In the genomic region with DNA sequence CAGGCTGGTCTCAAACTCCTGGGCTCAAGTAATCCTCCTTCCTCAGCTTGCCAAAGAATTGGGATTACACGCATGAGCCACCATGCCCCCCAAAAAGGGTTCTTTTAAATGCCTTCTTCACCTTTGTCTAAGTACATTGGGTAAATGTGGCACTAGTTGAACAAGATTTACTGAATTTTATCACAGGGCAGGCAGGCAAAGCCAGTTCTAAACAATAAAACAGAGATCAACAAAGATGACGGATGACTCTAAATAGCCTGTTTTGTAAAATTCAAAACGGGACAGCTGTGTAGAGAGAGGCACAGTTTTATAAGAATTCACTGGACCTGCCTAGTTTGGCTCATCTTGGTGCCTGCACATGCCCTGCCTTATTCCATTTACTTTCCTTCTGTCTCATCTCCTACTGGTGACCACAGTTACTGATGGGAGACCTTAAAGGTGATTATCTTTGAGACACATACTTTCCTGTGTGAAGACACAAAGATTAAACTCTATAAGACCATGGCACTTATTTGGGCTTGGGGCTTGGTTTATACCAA, we compare ENCODE assay signal across 14 cellular contexts.
DNase-seq lines count a peak whose midpoint lies in the region; ATAC-seq and TF ChIP-seq lines count a peak whose summit lies in the region.
"Had no signal": no experiment of that assay in that cellular context is flagged by ENCODE, and none has a peak within 500 bp of the region (broad histone marks: within the 10 kb centered on the region; RNA-seq: fewer than 3 reads in every experiment).

No MANE protein-coding gene starts in this region.

- H3K9me3 ChIP-seq in left ventricle myocardium inferior (replicated peaks): no peaks in the 10 kb centered on the region
- H3K9me3 ChIP-seq in esophagus muscularis mucosa: no peaks in the 10 kb centered on the region
- H3K9me3 ChIP-seq in psoas muscle: no peaks in the 10 kb centered on the region
- H3K9me3 ChIP-seq in vagina: no peaks in the 10 kb centered on the region

- H3K4me1 ChIP-seq in left ventricle myocardium inferior (peaks cover 99% of the 10 kb centered on the region), esophagus muscularis mucosa (peaks cover 53 to 80% (median 66%) of the 10 kb centered on the region in 4 donors), psoas muscle (peaks cover 50% of the 10 kb centered on the region), vagina (peaks cover 91% of the 10 kb centered on the region)

- H3K4me3 ChIP-seq in left ventricle myocardium inferior: no peak overlapping the region
- H3K4me3 ChIP-seq in esophagus muscularis mucosa: no peak overlapping the region
- H3K4me3 ChIP-seq in psoas muscle: no peak overlapping the region
- H3K4me3 ChIP-seq in vagina: no peak overlapping the region

- ATAC-seq in left cardiac atrium: no peak
- no peak for ATAC-seq in psoas muscle
- no peak for ATAC-seq in GM21528 (IDR thresholded peaks at IDR 0.05; ENCODE audit: low FRiP score, unreplicated experiment)

- peaks cover 4% of the 10 kb centered on the region for H3K36me3 ChIP-seq in left ventricle myocardium inferior
- no peaks in the 10 kb centered on the region for H3K36me3 ChIP-seq in esophagus muscularis mucosa
- H3K36me3 ChIP-seq in psoas muscle (ENCODE audit: insufficient read depth in 1 of 2, low read depth in 1 of 2): no peaks in the 10 kb centered on the region
- H3K36me3 ChIP-seq in vagina: no peaks in the 10 kb centered on the region

- intact Hi-C loops in left ventricle myocardium inferior (cut with micrococcal nuclease): loop anchor here (5.0 to 10.0 kb wide), 2 partner anchors 63 to 65 kb away; no protein-coding TSS in a partner anchor
- intact Hi-C loops in left cardiac atrium (cut with DNase I): loop anchor here in 1 of 2 donors (5.0 kb wide), 1 partner anchor 40 kb away; no protein-coding TSS in a partner anchor
- intact Hi-C loops in esophagus muscularis mucosa (cut with DNase I): no loop called here
- intact Hi-C loops in psoas muscle (cut with DNase I): no loop called here
- intact Hi-C loops in vagina (cut with DNase I): loop anchor here (10.0 kb wide), 1 partner anchor 67 kb away; no protein-coding TSS in a partner anchor

- no peak for TF ChIP-seq EP300 in esophagus muscularis mucosa (IDR thresholded peaks at IDR 0.05)

- H3K27ac ChIP-seq in left ventricle myocardium inferior (replicated peaks) (peak overlapping the region; percentile 97), esophagus muscularis mucosa (replicated peaks in 1 of 4) (peak overlapping the region; percentile 88 to 89 (median 89)), psoas muscle (peak overlapping the region; percentile 95), vagina (peak overlapping the region; percentile 88)

- TF ChIP-seq POLR2A in esophagus muscularis mucosa (IDR thresholded peaks at IDR 0.05; ENCODE audit: low read depth) (no peak), vagina (IDR thresholded peaks at IDR 0.05) (no peak)

- H3K27me3 ChIP-seq in left ventricle myocardium inferior (ENCODE audit: low read depth): no peaks in the 10 kb centered on the region
- H3K27me3 ChIP-seq in esophagus muscularis mucosa: no peaks in the 10 kb centered on the region
- no peaks in the 10 kb centered on the region for H3K27me3 ChIP-seq in psoas muscle (ENCODE audit: insufficient read depth in 3 of 3, low read length in 2 of 3)
- no peaks in the 10 kb centered on the region for H3K27me3 ChIP-seq in vagina

- no peak for DNase-seq in left ventricle myocardium inferior
- no peak for DNase-seq in left cardiac atrium
- DNase-seq in esophagus muscularis mucosa (ENCODE audit: extremely low spot score): peak; percentile 24
- DNase-seq in psoas muscle: no peak
- no peak for DNase-seq in vagina (ENCODE audit: extremely low spot score in 2 of 2)
- DNase-seq in DMS79 treated with DMSO at 0.1 percent for 48 hours (lab: John Stamatoyannopoulos, UW): no peak
- no peak for DNase-seq in NCI-H345 treated with DMSO at 0.1 percent for 48 hours (lab: John Stamatoyannopoulos, UW; ENCODE audit: unreplicated experiment)
- DNase-seq: activated naive CD4-positive, alpha-beta T cell treated with Interleukin-2 at 50 U/mL for 16 hours; CD4-positive, alpha-beta memory T cell; midbrain; MV-4-11; NK-92 treated with Interleukin-12 subunit alpha and Interleukin-12 subunit beta, amount 100 ng/mL, for 24 hours; posterior cingulate gyrus had no signal

- WGBS in esophagus muscularis mucosa: 60% methylated on average over 3 of the region's 3 CpGs
- 42 to 62% (median 44%) methylated on average over 3 of the region's 3 CpGs for WGBS in psoas muscle, 3 donors

- no peak for TF ChIP-seq CTCF in left ventricle myocardium inferior (IDR thresholded peaks at IDR 0.05; ENCODE audit: borderline replicate concordance)
- no peak for TF ChIP-seq CTCF in esophagus muscularis mucosa (IDR thresholded peaks at IDR 0.05)
- no peak for TF ChIP-seq CTCF in psoas muscle (IDR thresholded peaks at IDR 0.05)
- no peak for TF ChIP-seq CTCF in vagina (IDR thresholded peaks at IDR 0.05)

Comparison
In these comparisons a context has a peak if more than half of its experiments do, and no peak if none do; other contexts are left out.
1. intact Hi-C loops: an anchor here in left ventricle myocardium inferior (5.0 to 10.0 kb wide) and vagina (10.0 kb wide); none called in esophagus muscularis mucosa and psoas muscle.